ENCODE assay signal across 1 cellular context in the genomic region with DNA sequence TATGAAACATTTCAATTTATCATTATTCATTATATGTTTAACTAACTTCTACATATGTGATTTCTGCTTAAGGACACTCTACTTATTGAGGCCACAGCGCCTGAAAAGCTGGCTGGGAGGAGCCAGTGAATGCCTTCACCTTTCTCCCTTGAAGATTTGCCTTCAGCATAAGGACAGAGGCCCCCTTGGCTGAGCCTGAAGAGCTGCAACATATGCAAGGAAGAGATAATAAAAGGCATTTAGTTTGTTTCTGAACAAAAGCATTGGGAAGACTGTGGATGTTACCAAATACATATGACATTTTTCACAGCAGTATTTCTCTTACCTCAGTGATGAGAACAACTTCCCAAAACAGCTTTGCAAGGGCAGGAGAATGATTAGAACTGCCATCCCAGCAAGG.
TF ChIP-seq lines count a peak whose summit lies in the region.

No MANE protein-coding gene starts in this region.

TF ChIP-seq in K562, 482 proteins besides CTCF, POLR2A, EP300 and RAD21 (continued from another document and continues in another):
- TF ChIP-seq, protein P1, sequence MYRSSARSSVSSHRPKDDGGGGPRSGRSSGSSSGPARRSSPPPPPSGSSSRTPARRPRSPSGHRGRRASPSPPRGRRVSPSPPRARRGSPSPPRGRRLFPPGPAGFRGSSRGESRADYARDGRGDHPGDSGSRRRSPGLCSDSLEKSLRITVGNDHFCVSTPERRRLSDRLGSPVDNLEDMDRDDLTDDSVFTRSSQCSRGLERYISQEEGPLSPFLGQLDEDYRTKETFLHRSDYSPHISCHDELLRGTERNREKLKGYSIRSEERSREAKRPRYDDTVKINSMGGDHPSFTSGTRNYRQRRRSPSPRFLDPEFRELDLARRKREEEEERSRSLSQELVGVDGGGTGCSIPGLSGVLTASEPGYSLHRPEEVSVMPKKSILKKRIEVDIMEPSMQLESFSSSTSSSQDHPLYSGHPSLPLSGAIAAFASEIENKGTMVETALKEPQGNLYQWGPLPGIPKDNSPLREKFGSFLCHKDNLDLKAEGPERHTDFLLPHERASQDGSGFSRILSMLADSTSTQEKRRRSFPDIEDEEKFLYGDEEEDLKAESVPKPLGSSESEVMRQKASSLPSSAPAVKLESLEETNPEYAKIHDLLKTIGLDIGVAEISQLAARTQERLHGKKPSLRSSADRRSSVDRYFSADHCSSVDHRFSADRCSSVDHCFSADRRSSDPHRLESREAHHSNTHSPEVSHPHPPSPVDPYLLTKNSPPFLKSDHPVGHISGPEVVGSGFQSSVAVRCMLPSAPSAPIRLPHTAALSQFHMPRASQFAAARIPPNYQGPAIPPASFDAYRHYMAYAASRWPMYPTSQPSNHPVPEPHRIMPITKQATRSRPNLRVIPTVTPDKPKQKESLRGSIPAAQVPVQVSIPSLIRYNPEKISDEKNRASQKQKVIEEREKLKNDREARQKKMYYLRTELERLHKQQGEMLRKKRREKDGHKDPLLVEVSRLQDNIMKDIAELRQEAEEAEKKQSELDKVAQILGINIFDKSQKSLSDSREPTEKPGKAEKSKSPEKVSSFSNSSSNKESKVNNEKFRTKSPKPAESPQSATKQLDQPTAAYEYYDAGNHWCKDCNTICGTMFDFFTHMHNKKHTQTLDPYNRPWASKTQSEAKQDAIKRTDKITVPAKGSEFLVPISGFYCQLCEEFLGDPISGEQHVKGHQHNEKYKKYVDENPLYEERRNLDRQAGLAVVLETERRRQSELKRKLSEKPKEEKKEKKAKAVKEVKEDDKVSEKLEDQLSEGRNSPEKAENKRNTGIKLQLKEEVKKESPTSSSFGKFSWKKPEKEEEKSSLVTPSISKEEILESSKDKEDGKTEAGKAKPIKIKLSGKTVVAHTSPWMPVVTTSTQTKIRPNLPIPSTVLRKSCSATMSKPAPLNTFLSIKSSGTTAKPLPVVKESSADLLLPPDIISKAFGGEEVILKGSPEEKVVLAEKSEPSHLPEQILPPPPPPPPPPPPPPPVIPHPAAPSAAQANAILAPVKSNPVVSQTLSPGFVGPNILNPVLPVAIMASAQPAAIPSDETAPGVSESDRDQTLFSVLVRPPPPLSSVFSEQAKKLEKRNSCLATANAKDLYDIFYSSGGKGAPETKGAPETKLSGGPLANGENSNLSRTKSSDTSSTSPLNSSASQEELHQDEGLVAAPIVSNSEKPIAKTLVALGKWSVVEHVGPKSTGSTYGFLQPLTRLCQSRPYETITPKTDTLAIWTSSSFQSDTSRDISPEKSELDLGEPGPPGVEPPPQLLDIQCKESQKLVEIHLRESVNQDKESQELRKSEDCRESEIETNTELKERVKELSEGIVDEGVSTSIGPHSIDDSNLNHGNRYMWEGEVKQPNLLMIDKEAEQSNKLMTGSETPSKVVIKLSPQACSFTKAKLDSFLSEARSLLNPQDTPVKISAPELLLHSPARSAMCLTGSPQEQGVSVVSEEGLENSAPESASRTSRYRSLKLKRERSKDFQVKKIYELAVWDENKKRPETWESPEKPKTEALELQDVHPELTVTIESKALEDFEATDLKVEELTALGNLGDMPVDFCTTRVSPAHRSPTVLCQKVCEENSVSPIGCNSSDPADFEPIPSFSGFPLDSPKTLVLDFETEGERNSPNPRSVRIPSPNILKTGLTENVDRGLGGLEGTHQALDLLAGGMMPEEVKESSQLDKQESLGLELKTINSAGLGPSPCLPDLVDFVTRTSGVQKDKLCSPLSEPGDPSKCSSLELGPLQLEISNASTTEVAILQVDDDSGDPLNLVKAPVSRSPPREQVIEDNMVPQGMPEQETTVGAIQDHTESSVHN (IDR thresholded peaks at IDR 0.05; ENCODE audit: borderline replicate concordance in 1 of 2, low read depth in 1 of 2) = no peak
- TF ChIP-seq, protein P2, sequence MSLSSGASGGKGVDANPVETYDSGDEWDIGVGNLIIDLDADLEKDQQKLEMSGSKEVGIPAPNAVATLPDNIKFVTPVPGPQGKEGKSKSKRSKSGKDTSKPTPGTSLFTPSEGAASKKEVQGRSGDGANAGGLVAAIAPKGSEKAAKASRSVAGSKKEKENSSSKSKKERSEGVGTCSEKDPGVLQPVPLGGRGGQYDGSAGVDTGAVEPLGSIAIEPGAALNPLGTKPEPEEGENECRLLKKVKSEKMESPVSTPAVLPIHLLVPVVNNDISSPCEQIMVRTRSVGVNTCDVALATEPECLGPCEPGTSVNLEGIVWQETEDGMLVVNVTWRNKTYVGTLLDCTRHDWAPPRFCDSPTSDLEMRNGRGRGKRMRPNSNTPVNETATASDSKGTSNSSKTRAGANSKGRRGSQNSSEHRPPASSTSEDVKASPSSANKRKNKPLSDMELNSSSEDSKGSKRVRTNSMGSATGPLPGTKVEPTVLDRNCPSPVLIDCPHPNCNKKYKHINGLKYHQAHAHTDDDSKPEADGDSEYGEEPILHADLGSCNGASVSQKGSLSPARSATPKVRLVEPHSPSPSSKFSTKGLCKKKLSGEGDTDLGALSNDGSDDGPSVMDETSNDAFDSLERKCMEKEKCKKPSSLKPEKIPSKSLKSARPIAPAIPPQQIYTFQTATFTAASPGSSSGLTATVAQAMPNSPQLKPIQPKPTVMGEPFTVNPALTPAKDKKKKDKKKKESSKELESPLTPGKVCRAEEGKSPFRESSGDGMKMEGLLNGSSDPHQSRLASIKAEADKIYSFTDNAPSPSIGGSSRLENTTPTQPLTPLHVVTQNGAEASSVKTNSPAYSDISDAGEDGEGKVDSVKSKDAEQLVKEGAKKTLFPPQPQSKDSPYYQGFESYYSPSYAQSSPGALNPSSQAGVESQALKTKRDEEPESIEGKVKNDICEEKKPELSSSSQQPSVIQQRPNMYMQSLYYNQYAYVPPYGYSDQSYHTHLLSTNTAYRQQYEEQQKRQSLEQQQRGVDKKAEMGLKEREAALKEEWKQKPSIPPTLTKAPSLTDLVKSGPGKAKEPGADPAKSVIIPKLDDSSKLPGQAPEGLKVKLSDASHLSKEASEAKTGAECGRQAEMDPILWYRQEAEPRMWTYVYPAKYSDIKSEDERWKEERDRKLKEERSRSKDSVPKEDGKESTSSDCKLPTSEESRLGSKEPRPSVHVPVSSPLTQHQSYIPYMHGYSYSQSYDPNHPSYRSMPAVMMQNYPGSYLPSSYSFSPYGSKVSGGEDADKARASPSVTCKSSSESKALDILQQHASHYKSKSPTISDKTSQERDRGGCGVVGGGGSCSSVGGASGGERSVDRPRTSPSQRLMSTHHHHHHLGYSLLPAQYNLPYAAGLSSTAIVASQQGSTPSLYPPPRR (CRISPR knock-in tag; IDR thresholded peaks at IDR 0.05; ENCODE audit: borderline replicate concordance) = no peak
- peak; percentile 80 for TF ChIP-seq TCF3 (CRISPR knock-in tag; IDR thresholded peaks at IDR 0.05)
- no peak for TF ChIP-seq CBX2 (IDR thresholded peaks at IDR 0.05; ENCODE audit: insufficient read depth, low read length, poor library complexity, severe bottlenecking)
- no peak for TF ChIP-seq ZC3H11A (IDR thresholded peaks at IDR 0.05; ENCODE audit: low read depth, low read length)
- 0 out of 2 replicates have a peak, but pooled peaks have one; percentile 16 for TF ChIP-seq GATA2 (CRISPR knock-in tag; IDR thresholded peaks at IDR 0.05)
- TF ChIP-seq CXXC5 (CRISPR knock-in tag; IDR thresholded peaks at IDR 0.05) = no peak
- TF ChIP-seq ZBTB9 (CRISPR knock-in tag; IDR thresholded peaks at IDR 0.05) = no peak
- TF ChIP-seq TAF15 (IDR thresholded peaks at IDR 0.05; ENCODE audit: low read depth, low read length) = no peak
- no peak for TF ChIP-seq ZNF347 (CRISPR knock-in tag; IDR thresholded peaks at IDR 0.05; ENCODE audit: low read depth)
- no peak for TF ChIP-seq ZNF655 (CRISPR knock-in tag; IDR thresholded peaks at IDR 0.05)
- TF ChIP-seq MGA (IDR thresholded peaks at IDR 0.05) = no peak
- TF ChIP-seq ZNF146 (CRISPR knock-in tag; IDR thresholded peaks at IDR 0.05; ENCODE audit: unreplicated experiment) = no peak
- no peak for TF ChIP-seq PTRF (tag; IDR thresholded peaks at IDR 0.05)
- TF ChIP-seq STAG1 (CRISPR knock-in tag; IDR thresholded peaks at IDR 0.05; ENCODE audit: borderline replicate concordance) = no peak
- 0 out of 2 replicates have a peak, but pooled peaks have one; percentile 9 for TF ChIP-seq MECOM (CRISPR knock-in tag; IDR thresholded peaks at IDR 0.05)
- TF ChIP-seq CBFA2T2 (conservative IDR thresholded peaks at IDR 0.05) = peak; percentile 31; the same call in 1 of the 2 replicates
